12 cellular contexts compared by ENCODE assay signal in genomic region chr2:27073782-27074181, GRCh38. TPM values are rescaled to one million over a fixed set of nuclear protein-coding genes. Genes with fewer than 3 reads are reported as not detected.
DNase-seq lines count a peak whose midpoint lies in the region; ATAC-seq, FAIRE-seq and TF ChIP-seq lines count a peak whose summit lies in the region.
"Had no signal": no experiment of that assay in that cellular context is flagged by ENCODE, and none has a peak within 500 bp of the region (broad histone marks: within the 10 kb centered on the region; RNA-seq: fewer than 3 reads in every experiment).

No MANE protein-coding gene starts in this region.

- peaks cover 2% of the 10 kb centered on the region; the same call in 1 of the 2 replicates for H3K27me3 Mint-ChIP-seq in HFFc6 (ENCODE audit: insufficient read depth)
- no peaks in the 10 kb centered on the region for H3K27me3 Mint-ChIP-seq in T-cell

- H3K36me3 ChIP-seq in kidney (ENCODE audit: control insufficient read depth in 1 of 2, insufficient read depth in 2 of 2, low read length in 2 of 2), result peaks cover 0 to 9% of the 10 kb centered on the region in 2 donors
- peaks cover 0 to 16% (median 10%) of the 10 kb centered on the region in 6 donors for H3K36me3 ChIP-seq in spleen
- H3K36me3 ChIP-seq in Karpas-422 (ENCODE audit: insufficient read depth, low read length), result peaks cover 12% of the 10 kb centered on the region; the same call in 1 of the 2 replicates

- TF ChIP-seq CTCF in HFFc6 (IDR thresholded peaks at IDR 0.05), result no peak
- no peak for TF ChIP-seq CTCF in kidney (IDR thresholded peaks at IDR 0.05; ENCODE audit: borderline replicate concordance, extremely low read depth, insufficient read depth)
- no peak for TF ChIP-seq CTCF in spleen (IDR thresholded peaks at IDR 0.05 in 8 of 11, conservative IDR thresholded peaks at IDR 0.05 in 3 of 11)

- no peaks in the 10 kb centered on the region; the same call in 1 of the 2 replicates for H4K20me1 ChIP-seq in Karpas-422 (ENCODE audit: insufficient read depth, low read depth, low read length)

- no peaks in the 10 kb centered on the region for H3K9me2 ChIP-seq in Karpas-422 (replicated peaks; ENCODE audit: insufficient read depth, low read length)

- H3K27ac ChIP-seq in kidney (ENCODE audit: low read depth in 2 of 2, low read length in 2 of 2) (peak overlapping the region; percentile 25 to 35), spleen (peak overlapping the region; percentile 21 to 97 (median 94)), Karpas-422 (ENCODE audit: low read length) (no peak overlapping the region)

- CTCF ChIA-PET in T-cell (lab: Charles Lee), result no interaction called here

- H3K4me1 ChIP-seq in kidney (ENCODE audit: control insufficient read depth in 1 of 2, insufficient read depth in 1 of 2, low read depth in 1 of 2, low read length in 2 of 2) (peaks cover 14 to 23% of the 10 kb centered on the region in 2 donors), spleen (peaks cover 40 to 92% (median 68%) of the 10 kb centered on the region in 6 donors), Karpas-422 (ENCODE audit: low read length) (peaks cover 36% of the 10 kb centered on the region)

- intact Hi-C loops in kidney (cut with DNase I) (no loop called here), spleen (cut with DNase I; ENCODE audit: low total_unique reads) (no loop called here)

- TF ChIP-seq POLR2A in spleen (IDR thresholded peaks at IDR 0.05), result no peak

- no peak for FAIRE-seq in kidney (lab: Jason Lieb, UNC)

- H3K27ac Mint-ChIP-seq in HFFc6 (peak overlapping the region; percentile 22; the same call in 1 of the 2 replicates), T-cell (peak overlapping the region; percentile 68 to 87)

- no peaks in the 10 kb centered on the region for H3K9me3 ChIP-seq in kidney (ENCODE audit: control insufficient read depth in 1 of 2, low read length in 2 of 2)
- no peaks in the 10 kb centered on the region for H3K9me3 ChIP-seq in spleen
- H3K9me3 ChIP-seq in Karpas-422 (ENCODE audit: low read length), result no peaks in the 10 kb centered on the region

- H3K9me3 Mint-ChIP-seq in HFFc6 (no peaks in the 10 kb centered on the region), T-cell (no peaks in the 10 kb centered on the region)

- 41 to 60% (median 56%) methylated on average over 2 of the region's 2 CpGs for WGBS in spleen, 5 donors

- H3K36me3 Mint-ChIP-seq in HFFc6 (ENCODE audit: low read depth) (peaks cover 24% of the 10 kb centered on the region), T-cell (peaks cover 11% of the 10 kb centered on the region)

- H3K9ac ChIP-seq in kidney (ENCODE audit: low read length in 2 of 2) (no peak overlapping the region), Karpas-422 (ENCODE audit: low read length) (no peak overlapping the region)

- no peak overlapping the region for H3K4me2 ChIP-seq in Karpas-422 (ENCODE audit: low read depth, low read length, poor library complexity, severe bottlenecking)

- ATAC-seq in T-cell (replicated peaks in 1 of 4), result no peak
- ATAC-seq in HG03378 (IDR thresholded peaks at IDR 0.05; ENCODE audit: unreplicated experiment), result no peak

- H3K4me3 Mint-ChIP-seq in HFFc6 (no peak overlapping the region), T-cell (peak overlapping the region in 2 of 3 donors; percentile 32 to 47)

- no peak overlapping the region for H2AFZ ChIP-seq in Karpas-422 (ENCODE audit: low read length)

- peaks cover 26% of the 10 kb centered on the region for H3K79me2 ChIP-seq in Karpas-422 (ENCODE audit: low read length)

- POLR2A ChIA-PET in T-cell (lab: Charles Lee), result interaction anchor here in 1 of 2 donors (0.6 to 1.2 kb wide), 3 partner anchors 8 to 23 kb away, joined by 3 to 5 read pairs (median 4); no protein-coding TSS in a partner anchor

- DNase-seq in HFFc6 (no peak), T-cell (no peak), kidney (no peak), spleen (peak; percentile 4), Karpas-422 (no peak), NCI-H510A (lab: John Stamatoyannopoulos, UW) (no peak)
- DNase-seq: activated CD4-positive, alpha-beta T cell treated with anti-CD3 and anti-CD28 coated beads, Interleukin-2, amount 50 U/mL, for 4 hours; amniotic stem cell; DMS 273 treated with DMSO at 0.1 percent for 48 hours; NCI-H1092 treated with DMSO at 0.1 percent for 48 hours; NCI-H69 had no signal

- H3K27me3 ChIP-seq in spleen (replicated peaks in 1 of 7) (no peaks in the 10 kb centered on the region), Karpas-422 (ENCODE audit: low read length) (no peaks in the 10 kb centered on the region)

- H3K4me3 ChIP-seq in kidney (ENCODE audit: low read length in 2 of 2) (no peak overlapping the region), spleen (no peak overlapping the region), Karpas-422 (ENCODE audit: low read length) (no peak overlapping the region)

- H3K4me1 Mint-ChIP-seq in HFFc6 (ENCODE audit: low read depth) (peaks cover 67% of the 10 kb centered on the region), T-cell (peaks cover 59 to 70% (median 60%) of the 10 kb centered on the region in 3 donors)

RNA-seq across cellular contexts. Expression of gene OST4, which starts 2.3 kb away (rescaled TPM):
- total RNA-seq in HFFc6 (2021; fragmentation: NEBNext Ultra II Directional; extraction: Animal tissue kit (Norgen Biotek cat#: 25700)), result 100 to 1,000 TPM; 500 to 565 (median 548) TPM
- total RNA-seq in T-cell (100 to 1,000 TPM; 217 to 292 (median 236) TPM), kidney (260 TPM), spleen (100 to 1,000 TPM; 197 to 292 (median 235) TPM)
- polyA plus RNA-seq in kidney (ENCODE audit: insufficient read depth, low read depth, low replicate concordance) (718 TPM), spleen (100 to 1,000 TPM; 418 to 556 (median 523) TPM)
- total RNA-seq in Karpas-422 (2014; rRNA removed; shearing (Covaris generic); ENCODE audit: low replicate concordance), result 201 and 402 TPM in 2 replicates

RNA-seq across cellular contexts. Expression of gene EMILIN1, which starts 4.6 kb away (rescaled TPM):
- total RNA-seq in HFFc6 (2021; fragmentation: NEBNext Ultra II Directional; extraction: Animal tissue kit (Norgen Biotek cat#: 25700)), result 100 to 1,000 TPM; 144 to 208 (median 183) TPM
- total RNA-seq in T-cell (1 to 10 TPM in 1 of 5 donors, under 1 TPM in 4; 0.28 to 1.1 (median 0.85) TPM), kidney (75.2 TPM), spleen (100 to 1,000 TPM in 6 of 7 donors, 10 to 100 TPM in 1; 62.5 to 152 (median 112) TPM)
- polyA plus RNA-seq in kidney (ENCODE audit: insufficient read depth, low read depth, low replicate concordance) (32.1 TPM), spleen (10 to 100 TPM; 18.3 to 71.4 (median 40.7) TPM)
- 0.47 TPM in 1 of 2 replicates, not detected in the other for total RNA-seq in Karpas-422 (2014; rRNA removed; shearing (Covaris generic); ENCODE audit: low replicate concordance)

RNA-seq across cellular contexts. Expression of gene KHK, which starts 12.8 kb away (rescaled TPM):
- total RNA-seq in HFFc6 (2021; fragmentation: NEBNext Ultra II Directional; extraction: Animal tissue kit (Norgen Biotek cat#: 25700)), result 1 to 10 TPM; 1.0 to 1.7 (median 1.6) TPM
- total RNA-seq in T-cell (1 to 10 TPM; 3.7 to 9.1 (median 6.7) TPM), kidney (18.7 TPM), spleen (1 to 10 TPM; 3.3 to 8.3 (median 3.6) TPM)
- polyA plus RNA-seq in kidney (ENCODE audit: insufficient read depth, low read depth, low replicate concordance) (538 TPM), spleen (1 to 10 TPM; 3.3 to 6.4 (median 4.4) TPM)
- total RNA-seq in Karpas-422 (2014; rRNA removed; shearing (Covaris generic); ENCODE audit: low replicate concordance), result 3.5 and 4.1 TPM in 2 replicates

RNA-seq across cellular contexts. Expression of gene AGBL5, which starts 22.3 kb away (rescaled TPM):
- 10 to 100 TPM; 23.5 to 31.4 (median 28.6) TPM for total RNA-seq in HFFc6 (2021; fragmentation: NEBNext Ultra II Directional; extraction: Animal tissue kit (Norgen Biotek cat#: 25700))
- 10 to 100 TPM in 3 of 5 donors, 1 to 10 TPM in 2; 9.5 to 13.3 (median 11.2) TPM for total RNA-seq in T-cell
- total RNA-seq in kidney, result 36.5 TPM
- polyA plus RNA-seq in kidney (ENCODE audit: insufficient read depth, low read depth, low replicate concordance), result 33.4 TPM
- total RNA-seq in spleen, result 10 to 100 TPM; 11.6 to 18.6 (median 14.9) TPM
- 10 to 100 TPM in 1 of 3 donors, 1 to 10 TPM in 2; 7.1 to 10.5 (median 8.0) TPM for polyA plus RNA-seq in spleen
- 30.0 and 35.7 TPM in 2 replicates for total RNA-seq in Karpas-422 (2014; rRNA removed; shearing (Covaris generic); ENCODE audit: low replicate concordance)

RNA-seq across cellular contexts. Expression of gene TMEM214, which starts 41.0 kb away (rescaled TPM):
- 100 to 1,000 TPM; 119 to 162 (median 144) TPM for total RNA-seq in HFFc6 (2021; fragmentation: NEBNext Ultra II Directional; extraction: Animal tissue kit (Norgen Biotek cat#: 25700))
- total RNA-seq in T-cell (10 to 100 TPM; 37.6 to 84.5 (median 71.6) TPM), kidney (74.8 TPM), spleen (10 to 100 TPM; 56.1 to 93.1 (median 73.0) TPM)
- polyA plus RNA-seq in kidney (ENCODE audit: insufficient read depth, low read depth, low replicate concordance) (50.5 TPM), spleen (10 to 100 TPM; 22.3 to 48.9 (median 26.8) TPM)
- 20.8 and 31.8 TPM in 2 replicates for total RNA-seq in Karpas-422 (2014; rRNA removed; shearing (Covaris generic); ENCODE audit: low replicate concordance)

Comparison
In these comparisons a context has a peak if more than half of its experiments do, and no peak if none do; other contexts are left out.
1. RNA of gene EMILIN1, which starts 4.6 kb away (total RNA-seq): 144 to 208 TPM in HFFc6, 62.5 to 152 TPM in spleen and 75.2 TPM in kidney (single experiment); 0.28 to 1.1 TPM in T-cell and 0.47 TPM in Karpas-422; every median in the first group is over 10 times any median in the second.